In genomic region chr20:58627212-58628072, GRCh38 we compare ENCODE assay signal across 21 cellular contexts. TPM values are rescaled to one million over a fixed set of nuclear protein-coding genes. Genes with fewer than 3 reads are reported as not detected.
DNase-seq lines count a peak whose midpoint lies in the region; ATAC-seq lines count a peak whose summit lies in the region.
"Had no signal": no experiment of that assay in that cellular context is flagged by ENCODE, and none has a peak within 500 bp of the region (broad histone marks: within the 10 kb centered on the region; RNA-seq: fewer than 3 reads in every experiment).

No MANE protein-coding gene starts in this region.

- intact Hi-C loops in left cardiac atrium (cut with DNase I): no loop called here

- no peak overlapping the region for H3K9ac ChIP-seq in GM23248
- H3K9ac ChIP-seq: parathyroid adenoma had no signal

- no peak overlapping the region for H3K4me3 Mint-ChIP-seq in activated naive CD4-positive, alpha-beta T cell treated with anti-CD3 and anti-CD28 coated beads, Interleukin-2, amount 10 ng/mL, durations not matched to agents 7 days and 5 days
- H3K4me3 Mint-ChIP-seq in stimulated activated memory B cell treated with anti-CD40 and anti-IgM and Interleukin-4, amounts not matched to agents 10 μg/mL and 1 μg/mL and 100 μg/mL, for 72 hours: no peak overlapping the region
- H3K4me3 Mint-ChIP-seq: type B pancreatic cell had no signal

- H3K36me3 Mint-ChIP-seq in activated naive CD4-positive, alpha-beta T cell treated with anti-CD3 and anti-CD28 coated beads, Interleukin-2, amount 10 ng/mL, durations not matched to agents 7 days and 5 days: no peaks in the 10 kb centered on the region
- H3K36me3 Mint-ChIP-seq in stimulated activated memory B cell treated with anti-CD40 and anti-IgM and Interleukin-4, amounts not matched to agents 10 μg/mL and 1 μg/mL and 100 μg/mL, for 72 hours: no peaks in the 10 kb centered on the region
- H3K36me3 Mint-ChIP-seq: type B pancreatic cell had no signal

- H3K36me3 ChIP-seq in GM23248 (ENCODE audit: low read depth): no peaks in the 10 kb centered on the region
- H3K36me3 ChIP-seq: gastrocnemius medialis, left ventricle myocardium inferior had no signal

- no peak overlapping the region for H3K4me3 ChIP-seq in GM23248
- H3K4me3 ChIP-seq: A549, body of pancreas, coronary artery, gastrocnemius medialis, left ventricle myocardium inferior had no signal

- H3K9me2 ChIP-seq in GM23248 (ENCODE audit: insufficient read depth): no peaks in the 10 kb centered on the region

- ATAC-seq in HG02610 (IDR thresholded peaks at IDR 0.05; ENCODE audit: unreplicated experiment): peak; percentile 48
- peak; percentile 55 for ATAC-seq in stimulated activated memory B cell treated with anti-CD40 and anti-IgM and Interleukin-4, amounts not matched to agents 10 μg/mL and 1 μg/mL and 100 μg/mL, for 72 hours
- no peak for ATAC-seq in GM19397 (IDR thresholded peaks at IDR 0.05; ENCODE audit: unreplicated experiment)
- ATAC-seq in left cardiac atrium: no peak
- ATAC-seq: A549, body of pancreas, gastrocnemius medialis, HCT116 had no signal

- WGBS in GM23248 (ENCODE audit: low coverage in 1 of 2, low lambda C conversion rate in 2 of 2, missing lambda C conversion rate in 2 of 2), 2 experiments: 95 to 96% methylated on average over 11 of the region's 11 CpGs

- in situ Hi-C loops in GM23248 (cut with MboI): no loop called here

- H3F3A ChIP-seq in GM23248 (ENCODE audit: insufficient read depth): peaks cover 11% of the 10 kb centered on the region

- no peaks in the 10 kb centered on the region for H3K9me3 Mint-ChIP-seq in activated naive CD4-positive, alpha-beta T cell treated with anti-CD3 and anti-CD28 coated beads, Interleukin-2, amount 10 ng/mL, durations not matched to agents 7 days and 5 days
- peaks cover 2% of the 10 kb centered on the region for H3K9me3 Mint-ChIP-seq in stimulated activated memory B cell treated with anti-CD40 and anti-IgM and Interleukin-4, amounts not matched to agents 10 μg/mL and 1 μg/mL and 100 μg/mL, for 72 hours
- H3K9me3 Mint-ChIP-seq: type B pancreatic cell had no signal

- H4K20me1 ChIP-seq in GM23248 (ENCODE audit: insufficient read depth): no peaks in the 10 kb centered on the region

- peaks cover 8% of the 10 kb centered on the region for H3K27me3 Mint-ChIP-seq in activated naive CD4-positive, alpha-beta T cell treated with anti-CD3 and anti-CD28 coated beads, Interleukin-2, amount 10 ng/mL, durations not matched to agents 7 days and 5 days
- peaks cover 24% of the 10 kb centered on the region for H3K27me3 Mint-ChIP-seq in stimulated activated memory B cell treated with anti-CD40 and anti-IgM and Interleukin-4, amounts not matched to agents 10 μg/mL and 1 μg/mL and 100 μg/mL, for 72 hours

- H3K27ac Mint-ChIP-seq in activated naive CD4-positive, alpha-beta T cell treated with anti-CD3 and anti-CD28 coated beads, Interleukin-2, amount 10 ng/mL, durations not matched to agents 7 days and 5 days: no peak overlapping the region
- H3K27ac Mint-ChIP-seq in stimulated activated memory B cell treated with anti-CD40 and anti-IgM and Interleukin-4, amounts not matched to agents 10 μg/mL and 1 μg/mL and 100 μg/mL, for 72 hours: no peak overlapping the region
- H3K27ac Mint-ChIP-seq: type B pancreatic cell had no signal

- peaks cover 42% of the 10 kb centered on the region for H3K4me1 ChIP-seq in GM23248 (ENCODE audit: insufficient read depth)
- H3K4me1 ChIP-seq: body of pancreas, gastrocnemius medialis, left ventricle myocardium inferior, parathyroid adenoma had no signal

- no peaks in the 10 kb centered on the region for H3K27me3 ChIP-seq in GM23248 (replicated peaks; ENCODE audit: insufficient read depth)
- H3K27me3 ChIP-seq: body of pancreas had no signal

- CTCF ChIA-PET in activated naive CD4-positive, alpha-beta T cell treated with anti-CD3 and anti-CD28 coated beads, Interleukin-2, amount 10 ng/mL, durations not matched to agents 7 days and 5 days (lab: Charles Lee): no interaction called here

- H3K27ac ChIP-seq in GM23248: no peak overlapping the region
- H3K27ac ChIP-seq: body of pancreas, C4-2B, coronary artery, gastrocnemius medialis, left ventricle myocardium inferior, parathyroid adenoma had no signal

- no peak overlapping the region for H2AFZ ChIP-seq in GM23248
- H2AFZ ChIP-seq: parathyroid adenoma had no signal

- H3K9me3 ChIP-seq in GM23248 (ENCODE audit: low read depth): no peaks in the 10 kb centered on the region
- H3K9me3 ChIP-seq: A549, body of pancreas, gastrocnemius medialis, left ventricle myocardium inferior had no signal

- peak; percentile 26 for DNase-seq in activated naive CD4-positive, alpha-beta T cell treated with Interleukin-2 at 50 U/mL for 16 hours
- no peak for DNase-seq in activated naive CD4-positive, alpha-beta T cell treated with anti-CD3 and anti-CD28 coated beads, Interleukin-2, amount 10 ng/mL, durations not matched to agents 7 days and 5 days
- DNase-seq in T-helper 22 cell (ENCODE audit: low read depth) (peak; percentile 12), GM23248 (no peak), left cardiac atrium (no peak)
- DNase-seq: activated gamma-delta T cell treated with Interleukin-2 at 50 U/mL for 16 hours; body of pancreas; DMS79; gastrocnemius medialis; left ventricle myocardium inferior; MM.1S; stimulated activated CD4-positive, alpha-beta T cell treated with anti-CD3 and anti-CD28 coated beads, Interleukin-2, amount 100 ng/mL, for 48 hours had no signal

- H3K79me2 ChIP-seq in GM23248 (ENCODE audit: insufficient read depth): no peaks in the 10 kb centered on the region
- H3K79me2 ChIP-seq: parathyroid adenoma had no signal

- no peaks in the 10 kb centered on the region for H3K4me1 Mint-ChIP-seq in activated naive CD4-positive, alpha-beta T cell treated with anti-CD3 and anti-CD28 coated beads, Interleukin-2, amount 10 ng/mL, durations not matched to agents 7 days and 5 days
- peaks cover 8% of the 10 kb centered on the region for H3K4me1 Mint-ChIP-seq in stimulated activated memory B cell treated with anti-CD40 and anti-IgM and Interleukin-4, amounts not matched to agents 10 μg/mL and 1 μg/mL and 100 μg/mL, for 72 hours

- no peak overlapping the region for H3K4me2 ChIP-seq in GM23248 (ENCODE audit: unreplicated experiment)
- H3K4me2 ChIP-seq: A549 had no signal

RNA-seq across cellular contexts. Expression of gene STX16, which starts 23.6 kb away (rescaled TPM):
- total RNA-seq in GM23248 (2014; rRNA removed; shearing (Covaris generic)): 15.8 and 17.6 TPM in 2 replicates
- polyA plus RNA-seq in GM23248 (2016; fragmentation: Nextera tagmentation; extraction: Ambion mirVana): 30.6 and 36.9 TPM in 2 replicates
- total RNA-seq in left cardiac atrium: 10 to 100 TPM; 22.8 to 32.0 TPM

Comparison
In these comparisons a context has a peak if more than half of its experiments do, and no peak if none do; other contexts are left out.
1. DNase-seq: peak in activated naive CD4-positive, alpha-beta T cell treated with Interleukin-2 at 50 U/mL for 16 hours (single experiment) and T-helper 22 cell (single experiment); none in activated naive CD4-positive, alpha-beta T cell treated with anti-CD3 and anti-CD28 coated beads, Interleukin-2, amount 10 ng/mL, durations not matched to agents 7 days and 5 days (single experiment), GM23248 (single experiment) and left cardiac atrium (single experiment).
2. ATAC-seq: peak in HG02610 (single experiment) and stimulated activated memory B cell treated with anti-CD40 and anti-IgM and Interleukin-4, amounts not matched to agents 10 μg/mL and 1 μg/mL and 100 μg/mL, for 72 hours (single experiment); none in GM19397 (single experiment) and left cardiac atrium (0 of 2).